In genomic region chr2:143954844-143955243, GRCh38 we compare ENCODE assay signal across 24 cellular contexts.
DNase-seq lines count a peak whose midpoint lies in the region; ATAC-seq and TF ChIP-seq lines count a peak whose summit lies in the region.
"Had no signal": no experiment of that assay in that cellular context is flagged by ENCODE, and none has a peak within 500 bp of the region (broad histone marks: within the 10 kb centered on the region; RNA-seq: fewer than 3 reads in every experiment).

No MANE protein-coding gene starts in this region.

- no peaks in the 10 kb centered on the region for H3K9me3 Mint-ChIP-seq in chondrocyte (ENCODE audit: low read depth)
- H3K9me3 Mint-ChIP-seq in osteocyte (ENCODE audit: unreplicated experiment): peaks cover 10% of the 10 kb centered on the region
- H3K9me3 Mint-ChIP-seq: CD4-positive, alpha-beta T cell had no signal

- H2AFZ ChIP-seq in ACC112 (ENCODE audit: low read length, unreplicated experiment): no peak overlapping the region

- H3K27ac Mint-ChIP-seq in chondrocyte (ENCODE audit: unreplicated experiment) (peak overlapping the region; percentile 83), osteocyte (ENCODE audit: unreplicated experiment) (peak overlapping the region; percentile 64)
- H3K27ac Mint-ChIP-seq: CD4-positive, alpha-beta T cell had no signal

- H3K36me3 ChIP-seq in ACC112 (ENCODE audit: insufficient read depth, low read length) (no peaks in the 10 kb centered on the region), RWPE2 (ENCODE audit: low read depth) (no peaks in the 10 kb centered on the region)
- H3K36me3 ChIP-seq: BLaER1 treated with 17β-estradiol and CSF1 and Interleukin-3, amounts not matched to agents 10 nM and 100 nM; HAP-1 had no signal

- peaks cover 35% of the 10 kb centered on the region for H3K4me1 Mint-ChIP-seq in chondrocyte (ENCODE audit: low read depth)
- peaks cover 46% of the 10 kb centered on the region for H3K4me1 Mint-ChIP-seq in osteocyte (ENCODE audit: unreplicated experiment)

- H3K27ac ChIP-seq in ACC112 (ENCODE audit: low read depth, low read length) (peak overlapping the region; percentile 65), RWPE2 (ENCODE audit: poor library complexity, severe bottlenecking) (peak overlapping the region; percentile 47)
- H3K27ac ChIP-seq: BLaER1 treated with 17β-estradiol and CSF1 and Interleukin-3, amounts not matched to agents 10 nM and 100 nM; HL-60 had no signal

- TF ChIP-seq CTCF in RWPE2 (IDR thresholded peaks at IDR 0.05; ENCODE audit: poor library complexity, severe bottlenecking) (no peak), chondrocyte (IDR thresholded peaks at IDR 0.05) (no peak), osteocyte (IDR thresholded peaks at IDR 0.05) (no peak)

- no peaks in the 10 kb centered on the region for H3K9me3 ChIP-seq in RWPE2 (ENCODE audit: severe bottlenecking)
- H3K9me3 ChIP-seq: BLaER1 treated with 17β-estradiol and CSF1 and Interleukin-3, amounts not matched to agents 10 nM and 100 nM; HAP-1 had no signal

- no peak for DNase-seq in RWPE2 (ENCODE audit: low spot score)
- DNase-seq in chondrocyte (ENCODE audit: low spot score): no peak
- DNase-seq in osteocyte (ENCODE audit: extremely low spot score, unreplicated experiment): no peak
- no peak for DNase-seq in NCI-H446 treated with DMSO at 0.1 percent for 48 hours (lab: John Stamatoyannopoulos, UW)
- DNase-seq in germinal center (ENCODE audit: low spot score): no peak
- DNase-seq in D341Med (ENCODE audit: low spot score): no peak
- DNase-seq in HPDE6-E6E7 (ENCODE audit: extremely low spot score): no peak
- DNase-seq: AML-193; CD4-positive, alpha-beta T cell; DMS53; GOT3; Kasumi-1; MV-4-11; NCI-H1105; NCI-H146; NCI-H1930; NCI-H2107; NCI-H526; RPMI8226; SHP77 had no signal

- H3K4me3 ChIP-seq in ACC112 (ENCODE audit: low read depth, low read length) (peak overlapping the region; percentile 7; the same call in 1 of the 2 replicates), RWPE2 (ENCODE audit: severe bottlenecking) (no peak overlapping the region)
- H3K4me3 ChIP-seq: BLaER1 treated with 17β-estradiol and CSF1 and Interleukin-3, amounts not matched to agents 10 nM and 100 nM; HAP-1 had no signal

- H3K79me2 ChIP-seq in ACC112 (ENCODE audit: control insufficient read depth, insufficient read depth, low read length, unreplicated experiment): no peaks in the 10 kb centered on the region

- H3K4me3 Mint-ChIP-seq in chondrocyte (ENCODE audit: unreplicated experiment) (no peak overlapping the region), osteocyte (ENCODE audit: unreplicated experiment) (no peak overlapping the region)
- H3K4me3 Mint-ChIP-seq: CD4-positive, alpha-beta T cell had no signal

- ATAC-seq in RWPE2 (ENCODE audit: low read depth): no peak

- H3K27me3 ChIP-seq in ACC112 (ENCODE audit: insufficient read depth, low read length): no peaks in the 10 kb centered on the region
- H3K27me3 ChIP-seq in RWPE2 (ENCODE audit: insufficient read depth, poor library complexity, severe bottlenecking): no peaks in the 10 kb centered on the region
- H3K27me3 ChIP-seq: BLaER1 treated with 17β-estradiol and CSF1 and Interleukin-3, amounts not matched to agents 10 nM and 100 nM had no signal

- H3K27me3 Mint-ChIP-seq in chondrocyte (ENCODE audit: low read depth) (no peaks in the 10 kb centered on the region), osteocyte (ENCODE audit: unreplicated experiment) (no peaks in the 10 kb centered on the region)
- H3K27me3 Mint-ChIP-seq: CD4-positive, alpha-beta T cell had no signal

- H3K36me3 Mint-ChIP-seq in chondrocyte (ENCODE audit: low read depth) (no peaks in the 10 kb centered on the region), osteocyte (ENCODE audit: unreplicated experiment) (peaks cover 3% of the 10 kb centered on the region)

- H3K4me1 ChIP-seq in ACC112 (ENCODE audit: control insufficient read depth, insufficient read depth, low read length, unreplicated experiment): peaks cover 39% of the 10 kb centered on the region
- H3K4me1 ChIP-seq in RWPE2 (ENCODE audit: insufficient read depth, poor library complexity, severe bottlenecking): peaks cover 14% of the 10 kb centered on the region
- H3K4me1 ChIP-seq: BLaER1 treated with 17β-estradiol and CSF1 and Interleukin-3, amounts not matched to agents 10 nM and 100 nM; HAP-1 had no signal
